ENCODE assay signal across 1 cellular context in genomic region chr7:100040575-100040974, GRCh38.
TF ChIP-seq lines count a peak whose summit lies in the region.

No MANE protein-coding gene starts in this region.

TF ChIP-seq in endothelial cell of umbilical vein, 7 proteins besides CTCF, POLR2A, EP300 and RAD21 (continued from another document):
- TF ChIP-seq GATA2 (IDR thresholded peaks at IDR 0.05; ENCODE audit: insufficient read depth, insufficient read length, low read depth, low read length) (no peak), MYC (IDR thresholded peaks at IDR 0.05; ENCODE audit: low read depth, low read length) (no peak)
TF ChIP-seq in endothelial cell of umbilical vein: peak in this region for 0.
